Comparison of ENCODE assay signal across 8 cellular contexts in the genomic region with DNA sequence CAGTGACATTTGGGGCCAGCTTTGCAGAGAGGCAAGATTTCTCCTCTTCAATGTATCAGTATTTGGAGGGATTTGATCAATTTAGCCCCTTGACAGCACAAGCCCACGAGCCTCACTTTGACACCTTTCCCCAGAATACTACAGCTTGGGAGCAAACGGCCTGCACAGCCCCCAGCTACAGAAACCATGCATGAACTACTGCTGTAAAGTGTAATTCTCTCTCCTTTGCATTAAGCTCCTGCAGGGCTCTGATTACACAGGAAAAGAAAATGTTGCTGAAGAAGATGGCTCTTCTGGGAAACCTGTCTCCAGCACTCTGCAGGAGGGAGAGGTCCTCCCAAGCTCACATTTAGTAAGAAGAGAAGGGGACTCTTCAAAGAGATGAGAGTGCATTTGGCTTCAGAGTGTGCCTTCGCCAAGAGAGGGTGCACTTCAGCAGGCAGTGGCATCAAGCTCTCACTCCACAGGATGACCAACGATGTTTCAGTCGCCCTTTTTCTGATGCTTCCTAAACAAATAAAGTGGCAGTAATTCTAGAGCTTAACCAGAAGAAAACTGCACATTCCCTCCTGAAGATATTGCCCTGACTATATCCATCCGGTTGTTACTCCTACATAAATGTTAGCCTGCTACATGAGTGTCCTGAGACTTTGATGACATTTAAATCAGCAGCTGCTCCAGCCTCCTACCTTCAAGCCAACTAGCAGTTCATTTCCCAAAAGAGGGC.
A peak's percentile ranks its signal among the peaks of the same experiment; 100 is the strongest.
DNase-seq lines count a peak whose midpoint lies in the region; ATAC-seq and TF ChIP-seq lines count a peak whose summit lies in the region.

No MANE protein-coding gene starts in this region.

- CTCF ChIA-PET in activated naive CD4-positive, alpha-beta T cell treated with anti-CD3 and anti-CD28 coated beads for 36 hours (lab: Charles Lee) = interaction anchor here (0.8 to 2.2 kb wide), 8 partner anchors 9 to 339 kb away, joined by 3 to 7 read pairs (median 4); no protein-coding TSS in a partner anchor

- H3K4me2 ChIP-seq in OCI-LY1 (ENCODE audit: low read length) = no peak overlapping the region

- no peaks in the 10 kb centered on the region for H3K36me3 ChIP-seq in OCI-LY1 (ENCODE audit: insufficient read depth, low read length)

- peaks cover 9% of the 10 kb centered on the region for H3K9me3 Mint-ChIP-seq in activated naive CD4-positive, alpha-beta T cell treated with anti-CD3 and anti-CD28 coated beads for 36 hours
- H3K9me3 Mint-ChIP-seq in natural killer cell = peaks cover 5% of the 10 kb centered on the region in 2 donors

- no peaks in the 10 kb centered on the region for H3F3A ChIP-seq in OCI-LY1 (ENCODE audit: insufficient read depth, low read length)

- H3K27me3 ChIP-seq in OCI-LY1 (ENCODE audit: insufficient read depth, low read length) (no peaks in the 10 kb centered on the region), dorsolateral prefrontal cortex (no peaks in the 10 kb centered on the region)

- no peaks in the 10 kb centered on the region for H3K9me2 ChIP-seq in OCI-LY1 (ENCODE audit: low read depth, low read length)

- peaks cover 8% of the 10 kb centered on the region for H3K4me1 Mint-ChIP-seq in activated naive CD4-positive, alpha-beta T cell treated with anti-CD3 and anti-CD28 coated beads for 36 hours (ENCODE audit: low read depth)
- H3K4me1 Mint-ChIP-seq in natural killer cell = peaks cover 5 to 8% of the 10 kb centered on the region in 2 donors

- H3K27ac ChIP-seq in OCI-LY1 (ENCODE audit: low read depth, low read length, poor library complexity, severe bottlenecking) (no peak overlapping the region), dorsolateral prefrontal cortex (no peak overlapping the region)

- H3K27ac Mint-ChIP-seq in activated naive CD4-positive, alpha-beta T cell treated with anti-CD3 and anti-CD28 coated beads for 36 hours = no peak overlapping the region
- no peak overlapping the region for H3K27ac Mint-ChIP-seq in natural killer cell

- H3K4me1 ChIP-seq in OCI-LY1 (ENCODE audit: insufficient read depth, low read length, severe bottlenecking) = no peaks in the 10 kb centered on the region

- no peaks in the 10 kb centered on the region for H3K79me2 ChIP-seq in OCI-LY1 (ENCODE audit: insufficient read depth, low read length)

- DNase-seq in activated naive CD4-positive, alpha-beta T cell treated with anti-CD3 and anti-CD28 coated beads for 36 hours = peak; percentile 62
- no peak for DNase-seq in activated naive CD4-positive, alpha-beta T cell treated with anti-CD3 and anti-CD28 coated beads, Interleukin-2, amount 50 U/mL, for 16 hours
- DNase-seq in dorsolateral prefrontal cortex = peak in 1 of 10 donors; percentile 37
- no peak for DNase-seq in natural killer cell
- DNase-seq in hippocampal formation (lab: John Stamatoyannopoulos, UW) = no peak
- no peak for DNase-seq in activated CD4-positive, CD25-positive, alpha-beta regulatory T cell treated with anti-CD3 and anti-CD28 coated beads, Interleukin-2, amount 50 U/mL, for 72 hours
- DNase-seq in central memory CD4-positive, alpha-beta T cell = no peak

- no peaks in the 10 kb centered on the region for H4K20me1 ChIP-seq in OCI-LY1 (ENCODE audit: insufficient read depth, low read length)

- H3K9ac ChIP-seq in OCI-LY1 (ENCODE audit: low read length) = no peak overlapping the region

- ATAC-seq in natural killer cell = peak; percentile 59 to 85 (median 84)

- no peak overlapping the region for H2AFZ ChIP-seq in OCI-LY1 (ENCODE audit: low read length)

- H3K36me3 Mint-ChIP-seq in activated naive CD4-positive, alpha-beta T cell treated with anti-CD3 and anti-CD28 coated beads for 36 hours (ENCODE audit: low read depth) = no peaks in the 10 kb centered on the region
- H3K36me3 Mint-ChIP-seq in natural killer cell = peaks cover 11% of the 10 kb centered on the region

- intact Hi-C loops in activated naive CD4-positive, alpha-beta T cell treated with anti-CD3 and anti-CD28 coated beads for 36 hours (cut with micrococcal nuclease) = loop anchor here (1.0 to 5.0 kb wide), 2 partner anchors 103 to 337 kb away; no protein-coding TSS in a partner anchor
- intact Hi-C loops in dorsolateral prefrontal cortex (cut with DNase I) (loop anchor here in 1 of 2 donors (10.0 kb wide), 1 partner anchor 55 kb away; no protein-coding TSS in a partner anchor), natural killer cell (cut with micrococcal nuclease) (loop anchor here (5.0 to 10.0 kb wide), 2 partner anchors 275 to 343 kb away; partner anchors contain the start of gene AUH)

- peaks cover 6% of the 10 kb centered on the region for H3K27me3 Mint-ChIP-seq in activated naive CD4-positive, alpha-beta T cell treated with anti-CD3 and anti-CD28 coated beads for 36 hours (ENCODE audit: low read depth)
- peaks cover 0 to 5% of the 10 kb centered on the region in 2 donors for H3K27me3 Mint-ChIP-seq in natural killer cell (ENCODE audit: low read depth in 2 of 2)

- H3K4me3 Mint-ChIP-seq in activated naive CD4-positive, alpha-beta T cell treated with anti-CD3 and anti-CD28 coated beads for 36 hours = no peak overlapping the region
- H3K4me3 Mint-ChIP-seq in natural killer cell = no peak overlapping the region

- H3K4me3 ChIP-seq in OCI-LY1 (ENCODE audit: low read depth, low read length, poor library complexity, severe bottlenecking) = no peak overlapping the region
- no peak overlapping the region for H3K4me3 ChIP-seq in dorsolateral prefrontal cortex

- TF ChIP-seq CTCF in OCI-LY1 (IDR thresholded peaks at IDR 0.05; ENCODE audit: low read length) = peak; percentile 38
- TF ChIP-seq CTCF in dorsolateral prefrontal cortex (IDR thresholded peaks at IDR 0.05 in 54 of 56, conservative IDR thresholded peaks at IDR 0.05 in 2 of 56; ENCODE audit: low read depth in 1 of 56, partially characterized antibody in 56 of 56) = peak in 42 of 56 donors; percentile 5 to 59 (median 30)
- TF ChIP-seq CTCF in natural killer cell (IDR thresholded peaks at IDR 0.05) = peak; percentile 42

- no peaks in the 10 kb centered on the region for H3K9me3 ChIP-seq in OCI-LY1 (ENCODE audit: low read length)
